In the genomic region with DNA sequence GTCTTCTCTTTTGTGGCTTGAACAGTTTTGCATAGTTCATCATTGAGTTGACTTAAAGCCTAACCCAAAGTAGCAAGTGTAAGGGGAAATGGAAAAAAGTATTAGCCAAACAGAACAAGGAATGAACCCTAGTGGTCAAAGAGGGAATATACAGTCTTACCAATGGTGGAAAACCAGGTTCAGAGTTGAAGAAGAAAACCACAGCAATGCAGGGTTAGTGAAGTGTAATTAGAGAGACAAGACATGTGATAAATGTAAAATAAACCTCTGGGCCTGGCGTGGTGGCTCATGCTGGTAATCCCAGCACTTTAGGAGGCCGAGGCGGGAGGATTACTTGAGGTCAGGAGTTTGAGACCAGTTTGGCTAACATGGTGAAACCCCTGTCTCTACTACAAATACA, we compare ENCODE assay signal across 9 cellular contexts. TPM values are rescaled to one million over a fixed set of nuclear protein-coding genes. Genes with fewer than 3 reads are reported as not detected.
DNase-seq lines count a peak whose midpoint lies in the region; ATAC-seq and TF ChIP-seq lines count a peak whose summit lies in the region.
"Had no signal": no experiment of that assay in that cellular context is flagged by ENCODE, and none has a peak within 500 bp of the region (broad histone marks: within the 10 kb centered on the region; RNA-seq: fewer than 3 reads in every experiment).

No MANE protein-coding gene starts in this region.

- WGBS in body of pancreas, 2 donors: 95 to 98% methylated on average over 3 of the region's 3 CpGs

- H2AFZ ChIP-seq in osteoblast (ENCODE audit: low read length): peak overlapping the region; percentile 83

- peak overlapping the region; percentile 80 for H3K4me2 ChIP-seq in osteoblast (ENCODE audit: insufficient read depth, low read length)

- in situ Hi-C loops in KBM-7 (cut with MboI; ENCODE audit: low pct_unique_long_range_greater_than_20kb, low sequenced_read_pairs): no loop called here

- H3K9me3 ChIP-seq in body of pancreas (no peaks in the 10 kb centered on the region), osteoblast (ENCODE audit: low read depth, low read length) (no peaks in the 10 kb centered on the region)

- intact Hi-C loops in body of pancreas (cut with DNase I): no loop called here

- DNase-seq in AG10803 (ENCODE audit: low read depth) (peak; percentile 5), KBM-7 (peak; percentile 38), body of pancreas (no peak), osteoblast (ENCODE audit: insufficient read length, low spot score, missing footprints) (peak; percentile 72), dedifferentiated amniotic fluid mesenchymal stem cell (ENCODE audit: extremely low spot score) (no peak), DMS114 treated with DMSO at 0.1 percent for 48 hours (lab: John Stamatoyannopoulos, UW; ENCODE audit: unreplicated experiment) (no peak), NCI-H2081 treated with DMSO at 0.1 percent for 48 hours (lab: John Stamatoyannopoulos, UW) (no peak)

- no peak overlapping the region for H3K27ac ChIP-seq in body of pancreas
- no peak overlapping the region for H3K27ac ChIP-seq in osteoblast (ENCODE audit: low read depth, low read length)
- H3K27ac ChIP-seq: epithelial cell of prostate had no signal

- H3K27me3 ChIP-seq in body of pancreas: no peaks in the 10 kb centered on the region
- no peaks in the 10 kb centered on the region for H3K27me3 ChIP-seq in osteoblast (ENCODE audit: insufficient read depth, low read length)

- H3K4me1 ChIP-seq in body of pancreas (peaks cover 22% of the 10 kb centered on the region), osteoblast (ENCODE audit: insufficient read depth, low read length) (no peaks in the 10 kb centered on the region)

- ATAC-seq in GM19351 (IDR thresholded peaks at IDR 0.05; ENCODE audit: unreplicated experiment): peak; percentile 79
- ATAC-seq in body of pancreas: no peak

- H4K20me1 ChIP-seq in osteoblast (ENCODE audit: insufficient read depth, low read length): no peaks in the 10 kb centered on the region

- no peaks in the 10 kb centered on the region for H3K79me2 ChIP-seq in osteoblast (ENCODE audit: insufficient read depth, low read length)

- TF ChIP-seq CTCF in AG10803 (conservative IDR thresholded peaks at IDR 0.05; ENCODE audit: low read length) (peak; percentile 53), body of pancreas (IDR thresholded peaks at IDR 0.05) (peak in 4 of 7 experiments; percentile 20 to 42 (median 34)), osteoblast (IDR thresholded peaks at IDR 0.05; ENCODE audit: extremely low read depth, low read depth, low read length) (peak; percentile 59)

- TF ChIP-seq POLR2A in body of pancreas (IDR thresholded peaks at IDR 0.05): no peak

- H3K36me3 ChIP-seq in body of pancreas (replicated peaks in 1 of 2; ENCODE audit: insufficient read depth in 1 of 2, low read depth in 2 of 2): no peaks in the 10 kb centered on the region
- H3K36me3 ChIP-seq in osteoblast (ENCODE audit: insufficient read depth, low read length): no peaks in the 10 kb centered on the region

- H3K4me3 ChIP-seq in AG10803 (ENCODE audit: low read length) (no peak overlapping the region), body of pancreas (no peak overlapping the region), osteoblast (ENCODE audit: insufficient read depth, low read length) (peak overlapping the region; percentile 63)

RNA-seq across cellular contexts. Expression of a gene that starts 2.4 kb away (rescaled TPM):
- total RNA-seq in body of pancreas (10 to 100 TPM; 26.5 to 94.6 TPM), osteoblast (under 0.01 TPM in 2 replicates)

Comparison
In these comparisons a context has a peak if more than half of its experiments do, and no peak if none do; other contexts are left out.
1. DNase-seq: peak in AG10803 (single experiment), KBM-7 (single experiment) and osteoblast (single experiment); none in body of pancreas (0 of 4), dedifferentiated amniotic fluid mesenchymal stem cell (single experiment), DMS114 treated with DMSO at 0.1 percent for 48 hours (single experiment) and NCI-H2081 treated with DMSO at 0.1 percent for 48 hours (single experiment).
2. RNA of a gene that starts 2.4 kb away (total RNA-seq): 26.5 to 94.6 TPM in body of pancreas; under 0.01 TPM in osteoblast; every median in the first group is over 10 times any median in the second.
3. Peak in every context shown above with its lines, with median percentiles within 50 percentile points of each other: CTCF ChIP-seq.